ENCODE assay signal across 10 cellular contexts in genomic region chr9:137304383-137305059, GRCh38. TPM values are rescaled to one million over a fixed set of nuclear protein-coding genes. Genes with fewer than 3 reads are reported as not detected.
DNase-seq lines count a peak whose midpoint lies in the region; ATAC-seq and TF ChIP-seq lines count a peak whose summit lies in the region.
"Had no signal": no experiment of that assay in that cellular context is flagged by ENCODE, and none has a peak within 500 bp of the region (broad histone marks: within the 10 kb centered on the region; RNA-seq: fewer than 3 reads in every experiment).

No MANE protein-coding gene starts in this region.

- peak; percentile 63 for DNase-seq in WERI-Rb-1
- DNase-seq in lung (ENCODE audit: low spot score) = no peak
- no peak for DNase-seq in NCI-H446 (lab: John Stamatoyannopoulos, UW)
- DNase-seq in activated CD4-positive, alpha-beta T cell treated with anti-CD3 and anti-CD28 coated beads, Interleukin-2, amount 50 U/mL, for 1 hour = no peak
- DNase-seq: DND-41; MM.1S; stimulated activated CD8-positive, alpha-beta memory T cell treated with anti-CD3 and anti-CD28 coated beads, Interleukin-4, amount 100 ng/mL, for 48 hours; SW 1271 had no signal

- no peaks in the 10 kb centered on the region for H3K36me3 ChIP-seq in BLaER1 treated with 17β-estradiol and CSF1 and Interleukin-3, amounts not matched to agents 10 nM and 100 nM
- H3K36me3 ChIP-seq in WERI-Rb-1 (peaks cover 3% of the 10 kb centered on the region; the same call in 1 of the 2 replicates), lung (ENCODE audit: control insufficient read depth in 2 of 2, insufficient read depth in 2 of 2, low read length in 2 of 2) (no peaks in the 10 kb centered on the region)

- H3K27ac ChIP-seq in BLaER1 treated with 17β-estradiol and CSF1 and Interleukin-3, amounts not matched to agents 10 nM and 100 nM = peak overlapping the region in 9 of 11 experiments; percentile 73 to 88 (median 81); a peak in 14 of 22 replicates
- peak overlapping the region; percentile 93 for H3K27ac ChIP-seq in WERI-Rb-1
- peak overlapping the region; percentile 84 to 85 for H3K27ac ChIP-seq in lung (ENCODE audit: low read depth in 1 of 2, low read length in 1 of 2)

- H3K9me3 ChIP-seq in BLaER1 treated with 17β-estradiol and CSF1 and Interleukin-3, amounts not matched to agents 10 nM and 100 nM (replicated peaks in 1 of 11) = no peaks in the 10 kb centered on the region
- H3K9me3 ChIP-seq in WERI-Rb-1 (ENCODE audit: severe bottlenecking) (no peaks in the 10 kb centered on the region), lung (ENCODE audit: control insufficient read depth in 2 of 2, insufficient read depth in 1 of 2, low read length in 1 of 2) (no peaks in the 10 kb centered on the region)

- H3K27me3 ChIP-seq in BLaER1 treated with 17β-estradiol and CSF1 and Interleukin-3, amounts not matched to agents 10 nM and 100 nM = peaks cover 23 to 26% (median 23%) of the 10 kb centered on the region in 11 experiments
- H3K27me3 ChIP-seq in WERI-Rb-1 (ENCODE audit: insufficient read depth, low read depth, severe bottlenecking) (no peaks in the 10 kb centered on the region), lung (ENCODE audit: control insufficient read depth, insufficient read depth) (no peaks in the 10 kb centered on the region)

- H3K4me3 ChIP-seq in BLaER1 treated with 17β-estradiol and CSF1 and Interleukin-3, amounts not matched to agents 10 nM and 100 nM = no peak overlapping the region
- H3K4me3 ChIP-seq in WERI-Rb-1 (ENCODE audit: low read depth, low read length) (peak overlapping the region; percentile 44), lung (no peak overlapping the region)

- peaks cover 0 to 22% (median 18%) of the 10 kb centered on the region in 11 experiments; a peak in 18 of 22 replicates for H4K20me1 ChIP-seq in BLaER1 treated with 17β-estradiol and CSF1 and Interleukin-3, amounts not matched to agents 10 nM and 100 nM

- H3K4me2 ChIP-seq in BLaER1 treated with 17β-estradiol and CSF1 and Interleukin-3, amounts not matched to agents 10 nM and 100 nM = peak overlapping the region; percentile 96 to 100 (median 98)

- H3K4me1 ChIP-seq in BLaER1 treated with 17β-estradiol and CSF1 and Interleukin-3, amounts not matched to agents 10 nM and 100 nM = peaks cover 60 to 89% (median 82%) of the 10 kb centered on the region in 10 experiments
- peaks cover 0 to 43% of the 10 kb centered on the region in 2 donors for H3K4me1 ChIP-seq in lung (ENCODE audit: control insufficient read depth in 2 of 2, insufficient read depth in 2 of 2, low read length in 2 of 2)

- 37 to 49% methylated on average over 13 to 16 of the region's 16 CpGs for WGBS in lung, 2 donors

- H3K9ac ChIP-seq in BLaER1 treated with 17β-estradiol and CSF1 and Interleukin-3, amounts not matched to agents 10 nM and 100 nM = peak overlapping the region in 8 of 11 experiments; percentile 24 to 81 (median 70); a peak in 16 of 22 replicates

- ATAC-seq in lung (ENCODE audit: insufficient read depth, low FRiP score) = no peak
- no peak for ATAC-seq in GM21825 (IDR thresholded peaks at IDR 0.05; ENCODE audit: unreplicated experiment)

- TF ChIP-seq CTCF in WERI-Rb-1 (IDR thresholded peaks at IDR 0.05; ENCODE audit: low read depth, low read length) = 0 out of 2 replicates have a peak, but pooled peaks have one; percentile 38
- TF ChIP-seq CTCF in lung (IDR thresholded peaks at IDR 0.05; ENCODE audit: control extremely low read depth, extremely low read depth) = no peak

RNA-seq across cellular contexts. Expression of gene NRARP, which starts 2.5 kb away (rescaled TPM):
- 10 to 100 TPM in 1 of 2 donors, 1 to 10 TPM in 1; 5.2 to 10.8 TPM for total RNA-seq in lung
- polyA plus RNA-seq in lung = 1 to 10 TPM; 2.1 to 6.4 TPM

RNA-seq across cellular contexts. Expression of gene TOR4A, which starts 27.0 kb away (rescaled TPM):
- total RNA-seq in lung = 10 to 100 TPM; 12.1 to 42.5 TPM
- 10 to 100 TPM in 1 of 2 donors, 1 to 10 TPM in 1; 9.6 to 29.2 TPM for polyA plus RNA-seq in lung

RNA-seq across cellular contexts. Expression of gene NELFB, which starts 49.4 kb away (rescaled TPM):
- total RNA-seq in lung = 10 to 100 TPM; 30.4 to 56.2 TPM
- polyA plus RNA-seq in lung = 10 to 100 TPM; 37.3 to 51.1 TPM

RNA-seq across cellular contexts. Expression of gene STPG3, which starts 53.4 kb away (rescaled TPM):
- not detected for total RNA-seq in lung
- under 1 TPM in 1 of 2 donors, not detected in 1; 0.18 TPM for polyA plus RNA-seq in lung
